Comparison of ENCODE assay signal across 1 cellular context in genomic region chr19:12400618-12401502, GRCh38.
TF ChIP-seq lines count a peak whose summit lies in the region.

Gene ZNF799 (minus strand): TSS chr19:12401271. CDS start chr19:12401070, 201 bp downstream.

TF ChIP-seq in A549, 52 proteins besides CTCF, POLR2A, EP300 and RAD21 (continued from another document):
- TF ChIP-seq REST (IDR thresholded peaks at IDR 0.05), result peak; percentile 46
- TF ChIP-seq MYC (IDR thresholded peaks at IDR 0.05; ENCODE audit: borderline replicate concordance, low read length), result no peak
- TF ChIP-seq HOXB13 (CRISPR knock-in tag; IDR thresholded peaks at IDR 0.05; ENCODE audit: low read depth), result no peak
- no peak for TF ChIP-seq RARB (CRISPR knock-in tag; IDR thresholded peaks at IDR 0.05)
- no peak for TF ChIP-seq MAZ (IDR thresholded peaks at IDR 0.05; ENCODE audit: borderline replicate concordance, low read depth, low read length)
- TF ChIP-seq BCL3 (IDR thresholded peaks at IDR 0.05), result no peak
- no peak for TF ChIP-seq NPAS2 (CRISPR knock-in tag; IDR thresholded peaks at IDR 0.05; ENCODE audit: borderline replicate concordance)
